In genomic region chr15:99509686-99510461, GRCh38 we compare ENCODE assay signal across 13 cellular contexts. TPM values are rescaled to one million over a fixed set of nuclear protein-coding genes. Genes with fewer than 3 reads are reported as not detected.
A peak's percentile ranks its signal among the peaks of the same experiment; 100 is the strongest.
DNase-seq lines count a peak whose midpoint lies in the region; ATAC-seq and TF ChIP-seq lines count a peak whose summit lies in the region.
"Had no signal": no experiment of that assay in that cellular context is flagged by ENCODE, and none has a peak within 500 bp of the region (broad histone marks: within the 10 kb centered on the region; RNA-seq: fewer than 3 reads in every experiment).

No MANE protein-coding gene starts in this region.

- H3K4me3 Mint-ChIP-seq in stimulated activated naive CD8-positive, alpha-beta T cell treated with anti-CD3 and anti-CD28 coated beads, Interleukin-15, Interleukin-2, amounts not matched to agents 100 ng/mL and 50 ng/mL, for 24 hours = peak overlapping the region; percentile 35
- H3K4me3 Mint-ChIP-seq in stimulated activated naive CD8-positive, alpha-beta T cell treated with anti-CD3 and anti-CD28 coated beads, Interleukin-15, amount 100 ng/mL, for 72 hours = no peak overlapping the region
- no peak overlapping the region for H3K4me3 Mint-ChIP-seq in T-helper 2 cell treated with Interferon-gamma antibody and Interleukin-4, amounts not matched to agents 5 μg/mL and 100 μg/mL, for 36 hours
- H3K4me3 Mint-ChIP-seq in memory B cell = peak overlapping the region; percentile 77
- no peak overlapping the region for H3K4me3 Mint-ChIP-seq in CD8-positive, alpha-beta T cell

- no peak for DNase-seq in stimulated activated naive CD8-positive, alpha-beta T cell treated with anti-CD3 and anti-CD28 coated beads, Interleukin-15, amount 100 ng/mL, for 72 hours
- DNase-seq in T-helper 2 cell treated with Interferon-gamma antibody and Interleukin-4, amounts not matched to agents 5 μg/mL and 100 μg/mL, for 36 hours (ENCODE audit: low spot score) = no peak
- DNase-seq in memory B cell (ENCODE audit: low spot score in 2 of 2) (no peak), HCEC 1CT (no peak), HPDE6-E6E7 (ENCODE audit: extremely low spot score) (no peak)
- no peak for DNase-seq in CD8-positive, alpha-beta T cell
- no peak for DNase-seq in stimulated activated CD4-positive, alpha-beta T cell treated with anti-CD3 and anti-CD28 coated beads, Interleukin-12 subunit alpha, Interleukin-12 subunit beta, amount 100 ng/mL, for 4 hours
- DNase-seq: activated effector memory CD4-positive, alpha-beta T cell treated with anti-CD3 and anti-CD28 coated beads, Interleukin-2, amount 50 U/mL, for 16 hours; cerebellar nuclear complex; kidney; NCI-H345; stomach had no signal

- no peaks in the 10 kb centered on the region for H3K36me3 Mint-ChIP-seq in stimulated activated naive CD8-positive, alpha-beta T cell treated with anti-CD3 and anti-CD28 coated beads, Interleukin-15, Interleukin-2, amounts not matched to agents 100 ng/mL and 50 ng/mL, for 24 hours (ENCODE audit: low read depth)
- H3K36me3 Mint-ChIP-seq in T-helper 2 cell treated with Interferon-gamma antibody and Interleukin-4, amounts not matched to agents 5 μg/mL and 100 μg/mL, for 36 hours (ENCODE audit: low read depth) = no peaks in the 10 kb centered on the region
- no peaks in the 10 kb centered on the region for H3K36me3 Mint-ChIP-seq in memory B cell
- no peaks in the 10 kb centered on the region for H3K36me3 Mint-ChIP-seq in CD8-positive, alpha-beta T cell

- peak overlapping the region; percentile 4 for H3K27ac Mint-ChIP-seq in stimulated activated naive CD8-positive, alpha-beta T cell treated with anti-CD3 and anti-CD28 coated beads, Interleukin-15, Interleukin-2, amounts not matched to agents 100 ng/mL and 50 ng/mL, for 24 hours
- no peak overlapping the region for H3K27ac Mint-ChIP-seq in stimulated activated naive CD8-positive, alpha-beta T cell treated with anti-CD3 and anti-CD28 coated beads, Interleukin-15, amount 100 ng/mL, for 72 hours
- H3K27ac Mint-ChIP-seq in T-helper 2 cell treated with Interferon-gamma antibody and Interleukin-4, amounts not matched to agents 5 μg/mL and 100 μg/mL, for 36 hours = peak overlapping the region; percentile 13
- H3K27ac Mint-ChIP-seq in memory B cell = peak overlapping the region; percentile 92
- H3K27ac Mint-ChIP-seq in CD8-positive, alpha-beta T cell = no peak overlapping the region

- H3K9me3 Mint-ChIP-seq in stimulated activated naive CD8-positive, alpha-beta T cell treated with anti-CD3 and anti-CD28 coated beads, Interleukin-15, Interleukin-2, amounts not matched to agents 100 ng/mL and 50 ng/mL, for 24 hours = no peaks in the 10 kb centered on the region
- H3K9me3 Mint-ChIP-seq in stimulated activated naive CD8-positive, alpha-beta T cell treated with anti-CD3 and anti-CD28 coated beads, Interleukin-15, amount 100 ng/mL, for 72 hours = no peaks in the 10 kb centered on the region
- no peaks in the 10 kb centered on the region for H3K9me3 Mint-ChIP-seq in T-helper 2 cell treated with Interferon-gamma antibody and Interleukin-4, amounts not matched to agents 5 μg/mL and 100 μg/mL, for 36 hours
- peaks cover 1% of the 10 kb centered on the region for H3K9me3 Mint-ChIP-seq in memory B cell
- H3K9me3 Mint-ChIP-seq in CD8-positive, alpha-beta T cell = no peaks in the 10 kb centered on the region

- CTCF ChIA-PET in CD8-positive, alpha-beta T cell (lab: Charles Lee) = no interaction called here

- TF ChIP-seq CTCF in CD8-positive, alpha-beta T cell (IDR thresholded peaks at IDR 0.05) = no peak

- no peak overlapping the region for H3K27ac ChIP-seq in CD8-positive, alpha-beta T cell (ENCODE audit: low read depth, low read length)

- no peak for ATAC-seq in stimulated activated naive CD8-positive, alpha-beta T cell treated with anti-CD3 and anti-CD28 coated beads, Interleukin-15, amount 100 ng/mL, for 72 hours
- no peak for ATAC-seq in memory B cell (ENCODE audit: low read depth)
- no peak for ATAC-seq in CD8-positive, alpha-beta T cell

- POLR2A ChIA-PET in CD8-positive, alpha-beta T cell (lab: Charles Lee) = no interaction called here

- H3K9me3 ChIP-seq in CD8-positive, alpha-beta T cell (ENCODE audit: low read length) = no peaks in the 10 kb centered on the region
- H3K9me3 ChIP-seq: stomach had no signal

- no peak overlapping the region for H3K4me3 ChIP-seq in CD8-positive, alpha-beta T cell (ENCODE audit: low read depth, low read length)
- H3K4me3 ChIP-seq: stomach had no signal

- H3K27me3 Mint-ChIP-seq in stimulated activated naive CD8-positive, alpha-beta T cell treated with anti-CD3 and anti-CD28 coated beads, Interleukin-15, Interleukin-2, amounts not matched to agents 100 ng/mL and 50 ng/mL, for 24 hours = no peaks in the 10 kb centered on the region
- no peaks in the 10 kb centered on the region for H3K27me3 Mint-ChIP-seq in stimulated activated naive CD8-positive, alpha-beta T cell treated with anti-CD3 and anti-CD28 coated beads, Interleukin-15, amount 100 ng/mL, for 72 hours
- H3K27me3 Mint-ChIP-seq in T-helper 2 cell treated with Interferon-gamma antibody and Interleukin-4, amounts not matched to agents 5 μg/mL and 100 μg/mL, for 36 hours (ENCODE audit: low read depth) = no peaks in the 10 kb centered on the region
- no peaks in the 10 kb centered on the region for H3K27me3 Mint-ChIP-seq in memory B cell
- no peaks in the 10 kb centered on the region for H3K27me3 Mint-ChIP-seq in CD8-positive, alpha-beta T cell (ENCODE audit: low read depth)

- intact Hi-C loops in CD8-positive, alpha-beta T cell (cut with DNase I, micrococcal nuclease) = no loop called here

- no peaks in the 10 kb centered on the region for H3K36me3 ChIP-seq in CD8-positive, alpha-beta T cell (ENCODE audit: insufficient read depth, low read length)
- H3K36me3 ChIP-seq: stomach had no signal

- peaks cover 81% of the 10 kb centered on the region for H3K4me1 Mint-ChIP-seq in stimulated activated naive CD8-positive, alpha-beta T cell treated with anti-CD3 and anti-CD28 coated beads, Interleukin-15, Interleukin-2, amounts not matched to agents 100 ng/mL and 50 ng/mL, for 24 hours (ENCODE audit: low read depth)
- peaks cover 55% of the 10 kb centered on the region for H3K4me1 Mint-ChIP-seq in stimulated activated naive CD8-positive, alpha-beta T cell treated with anti-CD3 and anti-CD28 coated beads, Interleukin-15, amount 100 ng/mL, for 72 hours
- peaks cover 36% of the 10 kb centered on the region for H3K4me1 Mint-ChIP-seq in T-helper 2 cell treated with Interferon-gamma antibody and Interleukin-4, amounts not matched to agents 5 μg/mL and 100 μg/mL, for 36 hours (ENCODE audit: low read depth)
- peaks cover 67% of the 10 kb centered on the region for H3K4me1 Mint-ChIP-seq in memory B cell
- H3K4me1 Mint-ChIP-seq in CD8-positive, alpha-beta T cell (ENCODE audit: low read depth) = peaks cover 30% of the 10 kb centered on the region

- peaks cover 15% of the 10 kb centered on the region for H3K4me1 ChIP-seq in CD8-positive, alpha-beta T cell (ENCODE audit: insufficient read depth, low read length)

- H3K27me3 ChIP-seq in CD8-positive, alpha-beta T cell (ENCODE audit: insufficient read depth, low read length) = no peaks in the 10 kb centered on the region
- H3K27me3 ChIP-seq: stomach had no signal

RNA-seq across cellular contexts. Expression of gene MEF2A, which starts 55.9 kb away (rescaled TPM):
- total RNA-seq in CD8-positive, alpha-beta T cell = 10 to 100 TPM; 20.3 to 24.9 TPM

Comparison
In these comparisons a context has a peak if more than half of its experiments do, and no peak if none do; other contexts are left out.
1. H3K27ac Mint-ChIP-seq: peak in stimulated activated naive CD8-positive, alpha-beta T cell treated with anti-CD3 and anti-CD28 coated beads, Interleukin-15, Interleukin-2, amounts not matched to agents 100 ng/mL and 50 ng/mL, for 24 hours (single experiment), T-helper 2 cell treated with Interferon-gamma antibody and Interleukin-4, amounts not matched to agents 5 μg/mL and 100 μg/mL, for 36 hours (single experiment) and memory B cell (single experiment); none in stimulated activated naive CD8-positive, alpha-beta T cell treated with anti-CD3 and anti-CD28 coated beads, Interleukin-15, amount 100 ng/mL, for 72 hours (0 of 2) and CD8-positive, alpha-beta T cell (single experiment).
2. H3K4me3 Mint-ChIP-seq: peak in stimulated activated naive CD8-positive, alpha-beta T cell treated with anti-CD3 and anti-CD28 coated beads, Interleukin-15, Interleukin-2, amounts not matched to agents 100 ng/mL and 50 ng/mL, for 24 hours (single experiment) and memory B cell (single experiment); none in stimulated activated naive CD8-positive, alpha-beta T cell treated with anti-CD3 and anti-CD28 coated beads, Interleukin-15, amount 100 ng/mL, for 72 hours (0 of 2), T-helper 2 cell treated with Interferon-gamma antibody and Interleukin-4, amounts not matched to agents 5 μg/mL and 100 μg/mL, for 36 hours (single experiment) and CD8-positive, alpha-beta T cell (single experiment).